ENCODE assay signal across 27 cellular contexts in the genomic region with DNA sequence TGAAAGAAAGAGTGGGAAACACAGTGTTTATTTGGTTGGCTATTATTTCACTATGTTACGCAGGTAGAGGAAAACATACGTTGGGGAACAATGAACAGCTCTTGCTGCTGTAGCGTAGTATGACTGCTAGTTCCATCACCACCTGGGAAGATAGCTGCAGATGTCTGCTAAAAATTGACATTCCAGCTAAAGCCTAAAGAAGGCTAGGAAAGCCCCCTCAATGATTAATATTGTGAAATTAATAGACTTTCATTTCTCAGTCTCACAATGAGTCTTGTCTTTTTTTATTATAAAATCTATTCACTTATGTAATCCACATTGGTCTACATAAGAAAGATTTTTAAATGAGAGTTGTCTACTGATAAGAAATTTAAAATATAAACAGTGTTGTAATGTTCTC.
"Had no signal": no experiment of that assay in that cellular context is flagged by ENCODE, and none has a peak within 500 bp of the region (broad histone marks: within the 10 kb centered on the region; RNA-seq: fewer than 3 reads in every experiment).

No MANE protein-coding gene starts in this region.

- H3K27ac ChIP-seq: left lung, lower lobe of right lung, pancreas, prostate gland, sigmoid colon, spleen, tibial nerve, uterus had no signal

- DNase-seq: hippocampal formation; left colon; left lung; lower lobe of right lung; mammary epithelial cell; midbrain; naive thymus-derived CD8-positive, alpha-beta T cell; nucleus accumbens; pancreas; posterior cingulate gyrus; retina; right cardiac atrium; sigmoid colon; small intestine; spleen; stimulated activated CD4-positive, alpha-beta T cell treated with anti-CD3 and anti-CD28 coated beads, Interleukin-4, amount 100 ng/mL, for 4 hours; stimulated activated CD8-positive, alpha-beta memory T cell treated with anti-CD3 and anti-CD28 coated beads, Interleukin-4, amount 100 ng/mL, for 48 hours; stimulated activated naive CD4-positive, alpha-beta T cell treated with Interleukin-2 at 50 U/mL for 16 hours; stimulated activated naive CD8-positive, alpha-beta T cell treated with anti-CD3 and anti-CD28 coated beads, Interleukin-15, amount 100 ng/mL, for 72 hours; substantia nigra; uterus had no signal

- H3K36me3 Mint-ChIP-seq: naive thymus-derived CD8-positive, alpha-beta T cell; stimulated activated memory B cell treated with anti-CD40 and anti-IgM and Interleukin-4, amounts not matched to agents 10 μg/mL and 1 μg/mL and 100 μg/mL, for 72 hours; type B pancreatic cell had no signal

- H3K4me1 Mint-ChIP-seq: naive thymus-derived CD8-positive, alpha-beta T cell; nephron; neural crest cell; stimulated activated memory B cell treated with anti-CD40 and anti-IgM and Interleukin-4, amounts not matched to agents 10 μg/mL and 1 μg/mL and 100 μg/mL, for 72 hours; stimulated activated naive CD8-positive, alpha-beta T cell treated with anti-CD3 and anti-CD28 coated beads, Interleukin-15, amount 100 ng/mL, for 72 hours had no signal

- H3K27ac Mint-ChIP-seq: naive thymus-derived CD8-positive, alpha-beta T cell; nephron; stimulated activated memory B cell treated with anti-CD40 and anti-IgM and Interleukin-4, amounts not matched to agents 10 μg/mL and 1 μg/mL and 100 μg/mL, for 72 hours; stimulated activated naive CD8-positive, alpha-beta T cell treated with anti-CD3 and anti-CD28 coated beads, Interleukin-15, amount 100 ng/mL, for 72 hours; type B pancreatic cell had no signal

- H3K4me3 Mint-ChIP-seq: naive thymus-derived CD8-positive, alpha-beta T cell; nephron; neural crest cell; stimulated activated memory B cell treated with anti-CD40 and anti-IgM and Interleukin-4, amounts not matched to agents 10 μg/mL and 1 μg/mL and 100 μg/mL, for 72 hours; stimulated activated naive CD8-positive, alpha-beta T cell treated with anti-CD3 and anti-CD28 coated beads, Interleukin-15, amount 100 ng/mL, for 72 hours; type B pancreatic cell had no signal

- ATAC-seq: left colon; left lung; lower lobe of right lung; naive thymus-derived CD8-positive, alpha-beta T cell; pancreas; right cardiac atrium; stimulated activated memory B cell treated with anti-CD40 and anti-IgM and Interleukin-4, amounts not matched to agents 10 μg/mL and 1 μg/mL and 100 μg/mL, for 72 hours; stimulated activated naive CD8-positive, alpha-beta T cell treated with anti-CD3 and anti-CD28 coated beads, Interleukin-15, amount 100 ng/mL, for 72 hours had no signal

- H3K9me3 ChIP-seq: left lung, lower lobe of right lung, pancreas, prostate gland, sigmoid colon, spleen, tibial nerve, uterus had no signal

- H3K27me3 Mint-ChIP-seq: stimulated activated memory B cell treated with anti-CD40 and anti-IgM and Interleukin-4, amounts not matched to agents 10 μg/mL and 1 μg/mL and 100 μg/mL, for 72 hours; stimulated activated naive CD8-positive, alpha-beta T cell treated with anti-CD3 and anti-CD28 coated beads, Interleukin-15, amount 100 ng/mL, for 72 hours; type B pancreatic cell had no signal

- H3K27me3 ChIP-seq: left lung, pancreas, sigmoid colon, spleen, tibial nerve, uterus had no signal

- H3K4me1 ChIP-seq: left lung, lower lobe of right lung, pancreas, prostate gland, sigmoid colon, spleen, tibial nerve, uterus had no signal

- H3K4me3 ChIP-seq: left lung, lower lobe of right lung, pancreas, prostate gland, sigmoid colon, spleen, tibial nerve, uterus had no signal

- H3K36me3 ChIP-seq: left lung, lower lobe of right lung, pancreas, prostate gland, sigmoid colon, spleen, tibial nerve, uterus had no signal

- H3K9me3 Mint-ChIP-seq: nephron; neural crest cell; stimulated activated memory B cell treated with anti-CD40 and anti-IgM and Interleukin-4, amounts not matched to agents 10 μg/mL and 1 μg/mL and 100 μg/mL, for 72 hours; stimulated activated naive CD8-positive, alpha-beta T cell treated with anti-CD3 and anti-CD28 coated beads, Interleukin-15, amount 100 ng/mL, for 72 hours; type B pancreatic cell had no signal
